ENCODE assay signal across 8 cellular contexts in the genomic region with DNA sequence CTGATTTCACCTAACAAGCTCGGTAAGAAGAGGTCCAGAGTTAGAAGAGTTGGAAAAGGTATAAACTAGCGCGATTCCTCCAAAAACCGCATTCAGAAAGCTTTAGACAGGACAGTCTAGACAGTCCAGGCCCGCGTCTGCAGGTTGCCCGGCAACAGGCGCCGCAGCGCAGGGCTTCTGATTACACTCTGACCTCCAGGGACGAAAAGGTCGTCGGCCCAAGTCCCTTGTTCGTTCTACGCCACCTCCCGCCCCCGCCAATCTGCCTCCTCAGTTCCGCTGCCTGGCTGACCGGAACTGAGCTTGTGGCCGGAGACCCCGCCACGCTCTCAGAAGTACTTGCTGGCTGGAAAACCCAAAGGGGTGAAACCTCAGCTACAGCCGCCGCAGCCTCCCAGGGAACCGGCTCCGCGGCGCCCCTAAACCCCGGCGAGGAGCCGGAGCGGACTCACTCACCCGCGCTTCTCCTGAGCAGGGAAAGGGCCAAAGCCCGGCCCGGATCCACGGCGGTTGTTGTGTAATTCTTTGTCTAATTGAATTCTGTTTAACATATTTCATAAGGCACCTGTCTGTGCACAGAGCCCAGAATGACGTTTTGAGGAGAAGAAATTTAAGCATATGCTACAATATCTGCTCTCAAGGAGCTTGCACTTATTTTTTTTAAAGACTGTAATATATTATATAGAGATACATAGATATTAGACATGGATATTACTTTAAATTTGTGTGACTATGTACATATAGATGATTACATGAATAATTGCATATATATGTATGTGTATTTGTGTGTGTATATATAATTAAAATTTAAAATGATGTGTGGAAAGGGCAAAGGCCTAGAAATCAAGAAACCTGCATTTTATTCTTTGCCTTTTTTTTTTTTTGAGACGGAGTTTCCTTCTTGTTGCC. TPM values are rescaled to one million over a fixed set of nuclear protein-coding genes. Genes with fewer than 3 reads are reported as not detected.
DNase-seq lines count a peak whose midpoint lies in the region; ATAC-seq, FAIRE-seq and TF ChIP-seq lines count a peak whose summit lies in the region.

CAPS2 (minus strand) TSS at position 407 of the 909 bp plus-strand sequence. CDS start 3,826 bp downstream, outside the sequence.

- CTCF ChIA-PET in MCF 10A (lab: Yijun Ruan, JAX), result interaction anchor here (0.7 to 1.1 kb wide), 5 partner anchors 41 to 527 kb away, joined by 3 to 5 read pairs (median 3); no protein-coding TSS in a partner anchor

- peak; percentile 86 for ATAC-seq in HG02973 (IDR thresholded peaks at IDR 0.05; ENCODE audit: unreplicated experiment)

- no peaks in the 10 kb centered on the region for H3K36me3 Mint-ChIP-seq in MCF 10A (ENCODE audit: insufficient read depth, unreplicated experiment)

- no peak for TF ChIP-seq CTCF in MCF 10A (IDR thresholded peaks at IDR 0.05; ENCODE audit: unreplicated experiment)

- peaks cover 8% of the 10 kb centered on the region for H3K4me1 Mint-ChIP-seq in MCF 10A (ENCODE audit: insufficient read depth, unreplicated experiment)

- peak within 1 kb of the TSS; percentile 80 for H3K27ac Mint-ChIP-seq in MCF 10A (ENCODE audit: low read depth, unreplicated experiment)

- H3K4me1 ChIP-seq in iPS-20b (ENCODE audit: insufficient read depth, low read length) (0 out of 2 replicates have a peak, but pooled peaks cover 7% of the 10 kb centered on the region), skeletal muscle satellite cell (ENCODE audit: control insufficient read depth, insufficient read depth, low read length) (peaks cover 5% of the 10 kb centered on the region)

- no peaks in the 10 kb centered on the region for H3K27me3 ChIP-seq in iPS-20b (ENCODE audit: insufficient read depth, low read length)
- H3K27me3 ChIP-seq in skeletal muscle satellite cell (ENCODE audit: control insufficient read depth, insufficient read depth, low read length), result no peaks in the 10 kb centered on the region

- no TSS peak for BruUV-seq in MCF 10A (replicated peaks; lab: Mats Ljungman, UMichigan)

- H3K9me3 ChIP-seq in iPS-20b (ENCODE audit: insufficient read depth, low read depth, low read length) (no peaks in the 10 kb centered on the region), skeletal muscle satellite cell (replicated peaks; ENCODE audit: low read length) (no peaks in the 10 kb centered on the region)

- intact Hi-C loops in MCF 10A (cut with micrococcal nuclease), result loop anchor here (1.0 kb wide), 1 partner anchor 150 kb away; the partner anchor contains the start of gene GLIPR1

- peak; percentile 95 for FAIRE-seq in GM18507 (lab: Jason Lieb, UNC)

- DNase-seq in 8988T, result peak; percentile 44
- DNase-seq in GM18507 (ENCODE audit: extremely low spot score, insufficient read length, low read depth), result peak; percentile 60
- DNase-seq in NCI-H2029 (lab: John Stamatoyannopoulos, UW), result peak; percentile 68
- DNase-seq in UCSD-AML1 (lab: John Stamatoyannopoulos, UW; ENCODE audit: unreplicated experiment), result peak; percentile 69
- peak; percentile 87 for DNase-seq in MCF 10A (ENCODE audit: unreplicated experiment)

- H3K36me3 ChIP-seq in iPS-20b (ENCODE audit: insufficient read depth, low read depth, low read length) (no peaks in the 10 kb centered on the region), skeletal muscle satellite cell (ENCODE audit: insufficient read depth, low read length) (no peaks in the 10 kb centered on the region)

- H3K27me3 Mint-ChIP-seq in MCF 10A (ENCODE audit: insufficient read depth, unreplicated experiment), result no peaks in the 10 kb centered on the region

- POLR2A ChIA-PET in MCF 10A (lab: Yijun Ruan, JAX), result interaction anchor here (0.5 to 1.5 kb wide), 7 partner anchors 9 to 481 kb away, joined by 3 to 7 read pairs (median 3); partner anchors contain the start of gene KRR1

- no peak within 1 kb of the TSS for H3K27ac ChIP-seq in iPS-20b (ENCODE audit: low read length)

- H3K4me2 ChIP-seq in skeletal muscle satellite cell (ENCODE audit: low read length), result peak within 1 kb of the TSS; percentile 83

- no peaks in the 10 kb centered on the region for H3K9me3 Mint-ChIP-seq in MCF 10A (ENCODE audit: unreplicated experiment)

- H3K4me3 ChIP-seq in iPS-20b (ENCODE audit: low read length) (peak within 1 kb of the TSS; percentile 71), skeletal muscle satellite cell (ENCODE audit: low read length) (peak within 1 kb of the TSS; percentile 90)

- H3K4me3 Mint-ChIP-seq in MCF 10A (ENCODE audit: unreplicated experiment), result peak within 1 kb of the TSS; percentile 96

- H3K9ac ChIP-seq in iPS-20b (ENCODE audit: low read depth, low read length) (peak within 1 kb of the TSS; percentile 70; the same call in 1 of the 2 replicates), skeletal muscle satellite cell (ENCODE audit: low read depth, low read length) (peak within 1 kb of the TSS; percentile 71)

RNA-seq across cellular contexts. Expression of gene CAPS2, which starts in this region (rescaled TPM):
- total RNA-seq in MCF 10A (2022), result 3.7 and 8.9 TPM in 2 replicates
- 3.1 and 7.1 TPM in 2 replicates for total RNA-seq in skeletal muscle satellite cell (2012; rRNA removed)
